1 cellular context compared by ENCODE assay signal in the genomic region with DNA sequence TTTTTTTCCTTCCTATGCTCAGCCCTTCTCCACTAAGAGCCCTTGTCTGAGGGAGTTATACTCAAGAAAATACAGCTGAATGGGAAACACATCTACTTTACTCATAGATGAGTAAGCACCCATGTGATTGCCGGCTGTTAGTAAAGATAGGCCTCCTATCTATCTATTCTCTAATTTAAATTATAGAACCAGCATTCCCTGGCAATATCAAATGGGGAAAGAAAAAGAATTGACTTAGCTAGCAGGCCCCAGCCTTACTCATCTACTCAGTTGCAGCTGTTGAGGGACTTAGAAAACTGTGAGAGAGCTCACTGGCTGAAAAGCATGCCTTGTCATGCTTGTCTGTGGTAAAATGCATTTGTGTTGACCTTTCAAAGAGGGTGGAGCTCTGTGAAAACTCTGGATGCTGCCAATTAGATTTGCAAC.
TF ChIP-seq lines count a peak whose summit lies in the region.

No MANE protein-coding gene starts in this region.

TF ChIP-seq in GM12878, 131 proteins besides CTCF, POLR2A, EP300 and RAD21:
- TF ChIP-seq CEBPB (IDR thresholded peaks at IDR 0.05; ENCODE audit: borderline replicate concordance in 1 of 2, low read depth in 2 of 2, low read length in 2 of 2) (no peak), SPI1 (IDR thresholded peaks at IDR 0.05; ENCODE audit: borderline replicate concordance, insufficient read depth, low read depth, low read length) (no peak), NFXL1 (IDR thresholded peaks at IDR 0.05; ENCODE audit: borderline replicate concordance) (no peak), PAX8 (IDR thresholded peaks at IDR 0.05) (no peak), ATF7 (IDR thresholded peaks at IDR 0.05; ENCODE audit: low read depth) (no peak), MTA3 (IDR thresholded peaks at IDR 0.05; ENCODE audit: borderline replicate concordance, low read length) (no peak), SP1 (IDR thresholded peaks at IDR 0.05; ENCODE audit: low read depth, low read length) (no peak), YY1 (IDR thresholded peaks at IDR 0.05; ENCODE audit: low read depth, low read length) (no peak), KDM1A (IDR thresholded peaks at IDR 0.05; ENCODE audit: borderline replicate concordance) (no peak), FOS (IDR thresholded peaks at IDR 0.05; ENCODE audit: borderline replicate concordance, extremely low read depth, insufficient read length) (no peak), CREB1 (IDR thresholded peaks at IDR 0.05; ENCODE audit: low read depth) (no peak), SUPT20H (IDR thresholded peaks at IDR 0.05; ENCODE audit: borderline replicate concordance, control insufficient read depth, low read depth, low read length) (no peak), RUNX3 (IDR thresholded peaks at IDR 0.05; ENCODE audit: low read length) (no peak), RB1 (IDR thresholded peaks at IDR 0.05; ENCODE audit: borderline replicate concordance) (no peak)
- TF ChIP-seq, protein P1, sequence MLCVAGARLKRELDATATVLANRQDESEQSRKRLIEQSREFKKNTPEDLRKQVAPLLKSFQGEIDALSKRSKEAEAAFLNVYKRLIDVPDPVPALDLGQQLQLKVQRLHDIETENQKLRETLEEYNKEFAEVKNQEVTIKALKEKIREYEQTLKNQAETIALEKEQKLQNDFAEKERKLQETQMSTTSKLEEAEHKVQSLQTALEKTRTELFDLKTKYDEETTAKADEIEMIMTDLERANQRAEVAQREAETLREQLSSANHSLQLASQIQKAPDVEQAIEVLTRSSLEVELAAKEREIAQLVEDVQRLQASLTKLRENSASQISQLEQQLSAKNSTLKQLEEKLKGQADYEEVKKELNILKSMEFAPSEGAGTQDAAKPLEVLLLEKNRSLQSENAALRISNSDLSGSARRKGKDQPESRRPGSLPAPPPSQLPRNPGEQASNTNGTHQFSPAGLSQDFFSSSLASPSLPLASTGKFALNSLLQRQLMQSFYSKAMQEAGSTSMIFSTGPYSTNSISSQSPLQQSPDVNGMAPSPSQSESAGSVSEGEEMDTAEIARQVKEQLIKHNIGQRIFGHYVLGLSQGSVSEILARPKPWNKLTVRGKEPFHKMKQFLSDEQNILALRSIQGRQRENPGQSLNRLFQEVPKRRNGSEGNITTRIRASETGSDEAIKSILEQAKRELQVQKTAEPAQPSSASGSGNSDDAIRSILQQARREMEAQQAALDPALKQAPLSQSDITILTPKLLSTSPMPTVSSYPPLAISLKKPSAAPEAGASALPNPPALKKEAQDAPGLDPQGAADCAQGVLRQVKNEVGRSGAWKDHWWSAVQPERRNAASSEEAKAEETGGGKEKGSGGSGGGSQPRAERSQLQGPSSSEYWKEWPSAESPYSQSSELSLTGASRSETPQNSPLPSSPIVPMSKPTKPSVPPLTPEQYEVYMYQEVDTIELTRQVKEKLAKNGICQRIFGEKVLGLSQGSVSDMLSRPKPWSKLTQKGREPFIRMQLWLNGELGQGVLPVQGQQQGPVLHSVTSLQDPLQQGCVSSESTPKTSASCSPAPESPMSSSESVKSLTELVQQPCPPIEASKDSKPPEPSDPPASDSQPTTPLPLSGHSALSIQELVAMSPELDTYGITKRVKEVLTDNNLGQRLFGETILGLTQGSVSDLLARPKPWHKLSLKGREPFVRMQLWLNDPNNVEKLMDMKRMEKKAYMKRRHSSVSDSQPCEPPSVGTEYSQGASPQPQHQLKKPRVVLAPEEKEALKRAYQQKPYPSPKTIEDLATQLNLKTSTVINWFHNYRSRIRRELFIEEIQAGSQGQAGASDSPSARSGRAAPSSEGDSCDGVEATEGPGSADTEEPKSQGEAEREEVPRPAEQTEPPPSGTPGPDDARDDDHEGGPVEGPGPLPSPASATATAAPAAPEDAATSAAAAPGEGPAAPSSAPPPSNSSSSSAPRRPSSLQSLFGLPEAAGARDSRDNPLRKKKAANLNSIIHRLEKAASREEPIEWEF (IDR thresholded peaks at IDR 0.05; ENCODE audit: insufficient replicate concordance, low read depth, low read length) = no peak
- TF ChIP-seq, protein P2, sequence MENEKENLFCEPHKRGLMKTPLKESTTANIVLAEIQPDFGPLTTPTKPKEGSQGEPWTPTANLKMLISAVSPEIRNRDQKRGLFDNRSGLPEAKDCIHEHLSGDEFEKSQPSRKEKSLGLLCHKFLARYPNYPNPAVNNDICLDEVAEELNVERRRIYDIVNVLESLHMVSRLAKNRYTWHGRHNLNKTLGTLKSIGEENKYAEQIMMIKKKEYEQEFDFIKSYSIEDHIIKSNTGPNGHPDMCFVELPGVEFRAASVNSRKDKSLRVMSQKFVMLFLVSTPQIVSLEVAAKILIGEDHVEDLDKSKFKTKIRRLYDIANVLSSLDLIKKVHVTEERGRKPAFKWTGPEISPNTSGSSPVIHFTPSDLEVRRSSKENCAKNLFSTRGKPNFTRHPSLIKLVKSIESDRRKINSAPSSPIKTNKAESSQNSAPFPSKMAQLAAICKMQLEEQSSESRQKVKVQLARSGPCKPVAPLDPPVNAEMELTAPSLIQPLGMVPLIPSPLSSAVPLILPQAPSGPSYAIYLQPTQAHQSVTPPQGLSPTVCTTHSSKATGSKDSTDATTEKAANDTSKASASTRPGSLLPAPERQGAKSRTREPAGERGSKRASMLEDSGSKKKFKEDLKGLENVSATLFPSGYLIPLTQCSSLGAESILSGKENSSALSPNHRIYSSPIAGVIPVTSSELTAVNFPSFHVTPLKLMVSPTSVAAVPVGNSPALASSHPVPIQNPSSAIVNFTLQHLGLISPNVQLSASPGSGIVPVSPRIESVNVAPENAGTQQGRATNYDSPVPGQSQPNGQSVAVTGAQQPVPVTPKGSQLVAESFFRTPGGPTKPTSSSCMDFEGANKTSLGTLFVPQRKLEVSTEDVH (IDR thresholded peaks at IDR 0.05; ENCODE audit: low read depth, partially characterized antibody) = no peak
- TF ChIP-seq, protein P3, sequence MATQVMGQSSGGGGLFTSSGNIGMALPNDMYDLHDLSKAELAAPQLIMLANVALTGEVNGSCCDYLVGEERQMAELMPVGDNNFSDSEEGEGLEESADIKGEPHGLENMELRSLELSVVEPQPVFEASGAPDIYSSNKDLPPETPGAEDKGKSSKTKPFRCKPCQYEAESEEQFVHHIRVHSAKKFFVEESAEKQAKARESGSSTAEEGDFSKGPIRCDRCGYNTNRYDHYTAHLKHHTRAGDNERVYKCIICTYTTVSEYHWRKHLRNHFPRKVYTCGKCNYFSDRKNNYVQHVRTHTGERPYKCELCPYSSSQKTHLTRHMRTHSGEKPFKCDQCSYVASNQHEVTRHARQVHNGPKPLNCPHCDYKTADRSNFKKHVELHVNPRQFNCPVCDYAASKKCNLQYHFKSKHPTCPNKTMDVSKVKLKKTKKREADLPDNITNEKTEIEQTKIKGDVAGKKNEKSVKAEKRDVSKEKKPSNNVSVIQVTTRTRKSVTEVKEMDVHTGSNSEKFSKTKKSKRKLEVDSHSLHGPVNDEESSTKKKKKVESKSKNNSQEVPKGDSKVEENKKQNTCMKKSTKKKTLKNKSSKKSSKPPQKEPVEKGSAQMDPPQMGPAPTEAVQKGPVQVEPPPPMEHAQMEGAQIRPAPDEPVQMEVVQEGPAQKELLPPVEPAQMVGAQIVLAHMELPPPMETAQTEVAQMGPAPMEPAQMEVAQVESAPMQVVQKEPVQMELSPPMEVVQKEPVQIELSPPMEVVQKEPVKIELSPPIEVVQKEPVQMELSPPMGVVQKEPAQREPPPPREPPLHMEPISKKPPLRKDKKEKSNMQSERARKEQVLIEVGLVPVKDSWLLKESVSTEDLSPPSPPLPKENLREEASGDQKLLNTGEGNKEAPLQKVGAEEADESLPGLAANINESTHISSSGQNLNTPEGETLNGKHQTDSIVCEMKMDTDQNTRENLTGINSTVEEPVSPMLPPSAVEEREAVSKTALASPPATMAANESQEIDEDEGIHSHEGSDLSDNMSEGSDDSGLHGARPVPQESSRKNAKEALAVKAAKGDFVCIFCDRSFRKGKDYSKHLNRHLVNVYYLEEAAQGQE (IDR thresholded peaks at IDR 0.05; ENCODE audit: low read depth, low read length) = no peak
- TF ChIP-seq, protein P4, sequence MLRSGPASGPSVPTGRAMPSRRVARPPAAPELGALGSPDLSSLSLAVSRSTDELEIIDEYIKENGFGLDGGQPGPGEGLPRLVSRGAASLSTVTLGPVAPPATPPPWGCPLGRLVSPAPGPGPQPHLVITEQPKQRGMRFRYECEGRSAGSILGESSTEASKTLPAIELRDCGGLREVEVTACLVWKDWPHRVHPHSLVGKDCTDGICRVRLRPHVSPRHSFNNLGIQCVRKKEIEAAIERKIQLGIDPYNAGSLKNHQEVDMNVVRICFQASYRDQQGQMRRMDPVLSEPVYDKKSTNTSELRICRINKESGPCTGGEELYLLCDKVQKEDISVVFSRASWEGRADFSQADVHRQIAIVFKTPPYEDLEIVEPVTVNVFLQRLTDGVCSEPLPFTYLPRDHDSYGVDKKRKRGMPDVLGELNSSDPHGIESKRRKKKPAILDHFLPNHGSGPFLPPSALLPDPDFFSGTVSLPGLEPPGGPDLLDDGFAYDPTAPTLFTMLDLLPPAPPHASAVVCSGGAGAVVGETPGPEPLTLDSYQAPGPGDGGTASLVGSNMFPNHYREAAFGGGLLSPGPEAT (IDR thresholded peaks at IDR 0.05; ENCODE audit: low read depth) = no peak
